Comparison of ENCODE assay signal across 4 cellular contexts in genomic region chr6:35247642-35248231, GRCh38.
TF ChIP-seq lines count a peak whose summit lies in the region.

No MANE protein-coding gene starts in this region.

TF ChIP-seq in SK-N-SH treated with all-trans-retinoic acid at 6 μM for 48 hours, 23 proteins besides CTCF, POLR2A, EP300 and RAD21 (continues in another document):
- no peak for TF ChIP-seq CSRNP3 (CRISPR knock-in tag; IDR thresholded peaks at IDR 0.05)
- no peak for TF ChIP-seq ZC3H10 (CRISPR knock-in tag; IDR thresholded peaks at IDR 0.05)
- no peak for TF ChIP-seq TSHZ2 (CRISPR knock-in tag; IDR thresholded peaks at IDR 0.05)
- no peak for TF ChIP-seq PPARA (CRISPR knock-in tag; IDR thresholded peaks at IDR 0.05; ENCODE audit: borderline replicate concordance)
- TF ChIP-seq ARNTL (CRISPR knock-in tag; IDR thresholded peaks at IDR 0.05; ENCODE audit: borderline replicate concordance, low read depth), result no peak
- TF ChIP-seq OSR1 (CRISPR knock-in tag; IDR thresholded peaks at IDR 0.05), result no peak
- TF ChIP-seq ISL1 (CRISPR knock-in tag; IDR thresholded peaks at IDR 0.05), result no peak
- no peak for TF ChIP-seq RARB (CRISPR knock-in tag; IDR thresholded peaks at IDR 0.05)

TF ChIP-seq in SK-N-SH, 30 proteins besides CTCF, POLR2A, EP300 and RAD21:
- no peak for TF ChIP-seq RXRA (IDR thresholded peaks at IDR 0.05; ENCODE audit: borderline replicate concordance, low read depth)
- no peak for TF ChIP-seq MAX (IDR thresholded peaks at IDR 0.05; ENCODE audit: low read depth)
- TF ChIP-seq FOXJ3 (CRISPR knock-in tag; IDR thresholded peaks at IDR 0.05), result no peak
- TF ChIP-seq TEAD4 (IDR thresholded peaks at IDR 0.05; ENCODE audit: borderline replicate concordance, insufficient read depth), result no peak
- no peak for TF ChIP-seq RFX5 (IDR thresholded peaks at IDR 0.05; ENCODE audit: low read length)
- no peak for TF ChIP-seq EZH2phosphoT487 (IDR thresholded peaks at IDR 0.05; ENCODE audit: borderline replicate concordance, low read depth)
- TF ChIP-seq JUND (IDR thresholded peaks at IDR 0.05), result no peak
- no peak for TF ChIP-seq FOXM1 (IDR thresholded peaks at IDR 0.05; ENCODE audit: low read depth)
- TF ChIP-seq FOSL2 (IDR thresholded peaks at IDR 0.05; ENCODE audit: borderline replicate concordance, low read depth), result no peak
- no peak for TF ChIP-seq ELF1 (IDR thresholded peaks at IDR 0.05)
- no peak for TF ChIP-seq USF1 (IDR thresholded peaks at IDR 0.05; ENCODE audit: borderline replicate concordance, low read depth)
- TF ChIP-seq TCF12 (IDR thresholded peaks at IDR 0.05), result no peak
- TF ChIP-seq NFIC (IDR thresholded peaks at IDR 0.05; ENCODE audit: borderline replicate concordance), result no peak
- no peak for TF ChIP-seq YY1 (IDR thresholded peaks at IDR 0.05; ENCODE audit: low read depth)
- TF ChIP-seq PBX3 (IDR thresholded peaks at IDR 0.05), result no peak
- TF ChIP-seq USF2 (IDR thresholded peaks at IDR 0.05; ENCODE audit: borderline replicate concordance, low read depth, low read length), result no peak

TF ChIP-seq in IMR-90, 13 proteins besides CTCF, POLR2A, EP300 and RAD21:
- no peak for TF ChIP-seq MAZ (IDR thresholded peaks at IDR 0.05; ENCODE audit: borderline replicate concordance, low read depth, low read length)
- TF ChIP-seq MXI1 (IDR thresholded peaks at IDR 0.05; ENCODE audit: borderline replicate concordance, low read depth, low read length), result no peak
- no peak for TF ChIP-seq FOS (IDR thresholded peaks at IDR 0.05; ENCODE audit: low read depth, low read length)
- TF ChIP-seq NFE2L2 (IDR thresholded peaks at IDR 0.05; ENCODE audit: low read depth, low read length), result no peak

TF ChIP-seq in K562, 482 proteins besides CTCF, POLR2A, EP300 and RAD21 (continues in another document):
- TF ChIP-seq ZNF232 (CRISPR knock-in tag; IDR thresholded peaks at IDR 0.05), result no peak
- TF ChIP-seq ZNF280A (IDR thresholded peaks at IDR 0.05; ENCODE audit: low read depth, partially characterized antibody), result no peak
- TF ChIP-seq PHB2 (IDR thresholded peaks at IDR 0.05; ENCODE audit: low read depth), result no peak
- no peak for TF ChIP-seq PTTG1 (tag; IDR thresholded peaks at IDR 0.05; ENCODE audit: low read depth)
- no peak for TF ChIP-seq BCOR (IDR thresholded peaks at IDR 0.05)
- TF ChIP-seq NONO (IDR thresholded peaks at IDR 0.05; ENCODE audit: low read depth in 2 of 2, low read length in 1 of 2), result no peak
- no peak for TF ChIP-seq THRA (IDR thresholded peaks at IDR 0.05)
- no peak for TF ChIP-seq ATF2 (CRISPR knock-in tag; IDR thresholded peaks at IDR 0.05)
- TF ChIP-seq ZBTB2 (IDR thresholded peaks at IDR 0.05), result 0 out of 2 replicates have a peak, but pooled peaks have one; percentile 24
- TF ChIP-seq POLR2G (IDR thresholded peaks at IDR 0.05; ENCODE audit: low read depth, low read length), result no peak
- TF ChIP-seq MCM3 (IDR thresholded peaks at IDR 0.05), result no peak
- no peak for TF ChIP-seq REST (CRISPR knock-in tag; IDR thresholded peaks at IDR 0.05; ENCODE audit: low read depth)
- TF ChIP-seq ADNP (tag; IDR thresholded peaks at IDR 0.05), result no peak
- no peak for TF ChIP-seq STAT5A (IDR thresholded peaks at IDR 0.05; ENCODE audit: borderline replicate concordance, low read length)
- no peak for TF ChIP-seq SIRT6 (IDR thresholded peaks at IDR 0.05; ENCODE audit: low read depth, low read length)
- no peak for TF ChIP-seq SMC3 (conservative IDR thresholded peaks at IDR 0.05; ENCODE audit: insufficient read depth, low read depth, low read length)
- no peak; the same call in 1 of the 2 replicates for TF ChIP-seq ZNF592 (IDR thresholded peaks at IDR 0.05)
- no peak for TF ChIP-seq MAX (CRISPR knock-in tag; IDR thresholded peaks at IDR 0.05)
- no peak for TF ChIP-seq ZNF699 (CRISPR knock-in tag; IDR thresholded peaks at IDR 0.05; ENCODE audit: insufficient replicate concordance)
- TF ChIP-seq HMGXB4 (CRISPR knock-in tag; IDR thresholded peaks at IDR 0.05), result no peak
- TF ChIP-seq SRF (CRISPR knock-in tag; IDR thresholded peaks at IDR 0.05), result no peak
- TF ChIP-seq TEAD4 (IDR thresholded peaks at IDR 0.05; ENCODE audit: low read length), result peak; percentile 49
- no peak for TF ChIP-seq TEAD4 (CRISPR knock-in tag; IDR thresholded peaks at IDR 0.05; ENCODE audit: borderline replicate concordance)
- TF ChIP-seq E2F6 (IDR thresholded peaks at IDR 0.05; ENCODE audit: borderline replicate concordance in 1 of 2, extremely low read depth in 1 of 2, insufficient read depth in 1 of 2, insufficient read length in 1 of 2, low read depth in 1 of 2, low read length in 1 of 2, poor library complexity in 1 of 2, severe bottlenecking in 1 of 2), result no peak
- TF ChIP-seq ZFPM2 (CRISPR knock-in tag; IDR thresholded peaks at IDR 0.05), result no peak
- TF ChIP-seq MLLT1 (IDR thresholded peaks at IDR 0.05), result no peak
- TF ChIP-seq ZNF584 (CRISPR knock-in tag; IDR thresholded peaks at IDR 0.05; ENCODE audit: low read depth), result no peak
